ENCODE assay signal across 1 cellular context in genomic region chr10:102065561-102066420, GRCh38.
TF ChIP-seq lines count a peak whose summit lies in the region.

No MANE protein-coding gene starts in this region.

TF ChIP-seq in HEK293, 187 proteins besides CTCF, POLR2A, EP300 and RAD21 (continued from another document):
- peak; percentile 55 for TF ChIP-seq HIC1 (tag by site-specific recombination; IDR thresholded peaks at IDR 0.05)
- TF ChIP-seq ZNF211 (tag by site-specific recombination; IDR thresholded peaks at IDR 0.05; ENCODE audit: low read depth): no peak
TF ChIP-seq in HEK293: peak in this region for 9.
